ENCODE assay signal across 1 cellular context in genomic region chr9:131622536-131622935, GRCh38.
TF ChIP-seq lines count a peak whose summit lies in the region.

No MANE protein-coding gene starts in this region.

TF ChIP-seq in GM12878, 131 proteins besides CTCF, POLR2A, EP300 and RAD21 (continued from another document):
- TF ChIP-seq ZNF592 (IDR thresholded peaks at IDR 0.05) (no peak), SMC3 (IDR thresholded peaks at IDR 0.05; ENCODE audit: borderline replicate concordance, low read length) (peak; percentile 4; the same call in 1 of the 2 replicates), BHLHE40 (IDR thresholded peaks at IDR 0.05; ENCODE audit: borderline replicate concordance in 1 of 2, low read depth in 2 of 2, low read length in 1 of 2) (no peak), BACH1 (IDR thresholded peaks at IDR 0.05; ENCODE audit: borderline replicate concordance) (no peak), NR2C2 (IDR thresholded peaks at IDR 0.05; ENCODE audit: borderline replicate concordance, control insufficient read depth, insufficient read length, low read depth) (no peak), CUX1 (IDR thresholded peaks at IDR 0.05; ENCODE audit: insufficient replicate concordance, low read depth, low read length) (no peak), SPI1 (IDR thresholded peaks at IDR 0.05; ENCODE audit: borderline replicate concordance, insufficient read depth, low read depth, low read length) (peak; percentile 90), MTA3 (IDR thresholded peaks at IDR 0.05; ENCODE audit: borderline replicate concordance, low read length) (no peak)
